23 cellular contexts compared by ENCODE assay signal in genomic region chr4:10182446-10183424, GRCh38.
A peak's percentile ranks its signal among the peaks of the same experiment; 100 is the strongest.
DNase-seq lines count a peak whose midpoint lies in the region; ATAC-seq and TF ChIP-seq lines count a peak whose summit lies in the region.
"Had no signal": no experiment of that assay in that cellular context is flagged by ENCODE, and none has a peak within 500 bp of the region (broad histone marks: within the 10 kb centered on the region; RNA-seq: fewer than 3 reads in every experiment).

No MANE protein-coding gene starts in this region.

- peaks cover 27% of the 10 kb centered on the region for H3K9me3 Mint-ChIP-seq in activated CD4-positive, alpha-beta T cell treated with anti-CD3 and anti-CD28 coated beads, Interleukin-2, amount 10 ng/mL, durations not matched to agents 24 days and 14 days
- peaks cover 5% of the 10 kb centered on the region for H3K9me3 Mint-ChIP-seq in activated CD8-positive, alpha-beta T cell treated with anti-CD3 and anti-CD28 coated beads for 36 hours

- in situ Hi-C loops in KBM-7 (cut with MboI; ENCODE audit: low pct_unique_long_range_greater_than_20kb, low sequenced_read_pairs), result no loop called here

- H3K4me3 Mint-ChIP-seq in activated CD4-positive, alpha-beta T cell treated with anti-CD3 and anti-CD28 coated beads, Interleukin-2, amount 10 ng/mL, durations not matched to agents 24 days and 14 days, result no peak overlapping the region
- H3K4me3 Mint-ChIP-seq in activated CD8-positive, alpha-beta T cell treated with anti-CD3 and anti-CD28 coated beads for 36 hours, result no peak overlapping the region

- H3K36me3 ChIP-seq in WERI-Rb-1, result no peaks in the 10 kb centered on the region
- H3K36me3 ChIP-seq: HAP-1, MG63, sigmoid colon had no signal

- intact Hi-C loops in activated CD4-positive, alpha-beta T cell treated with anti-CD3 and anti-CD28 coated beads, Interleukin-2, amount 10 ng/mL, durations not matched to agents 24 days and 14 days (cut with micrococcal nuclease), result loop anchor here (5.0 kb wide), 2 partner anchors 220 to 280 kb away; no protein-coding TSS in a partner anchor
- intact Hi-C loops in activated CD8-positive, alpha-beta T cell treated with anti-CD3 and anti-CD28 coated beads for 36 hours (cut with micrococcal nuclease), result loop anchor here (5.0 kb wide), 1 partner anchor 60 kb away; no protein-coding TSS in a partner anchor

- no peak overlapping the region for H3K27ac ChIP-seq in WERI-Rb-1
- H3K27ac ChIP-seq: C4-2B, parathyroid adenoma, sigmoid colon had no signal

- peak; percentile 27 for ATAC-seq in activated CD8-positive, alpha-beta T cell treated with anti-CD3 and anti-CD28 coated beads for 36 hours
- ATAC-seq: HepG2, SK-N-SH treated with all-trans-retinoic acid at 6 μM for 48 hours had no signal

- H3K27me3 ChIP-seq in WERI-Rb-1 (ENCODE audit: insufficient read depth, low read depth, severe bottlenecking), result no peaks in the 10 kb centered on the region
- H3K27me3 ChIP-seq: MG63, sigmoid colon had no signal

- DNase-seq in activated CD4-positive, alpha-beta T cell treated with anti-CD3 and anti-CD28 coated beads, Interleukin-2, amount 10 ng/mL, durations not matched to agents 24 days and 14 days, result peak; percentile 66
- DNase-seq in activated CD4-positive, alpha-beta T cell treated with anti-CD3 and anti-CD28 coated beads for 1 hour, result no peak
- DNase-seq in KBM-7, result peak; percentile 48
- peak; percentile 66 for DNase-seq in activated CD8-positive, alpha-beta T cell treated with anti-CD3 and anti-CD28 coated beads for 36 hours
- peak; percentile 32 for DNase-seq in stimulated activated CD8-positive, alpha-beta memory T cell treated with anti-CD3 and anti-CD28 coated beads, Interleukin-4, amount 100 ng/mL, for 48 hours
- DNase-seq in WERI-Rb-1, result no peak
- no peak for DNase-seq in T-helper 9 cell
- DNase-seq in NCI-H345 (lab: John Stamatoyannopoulos, UW), result no peak
- DNase-seq: ACHN; activated effector memory CD4-positive, alpha-beta T cell treated with anti-CD3 and anti-CD28 coated beads, Interleukin-2, amount 50 U/mL, for 16 hours; anterior cingulate cortex; caudate nucleus; kidney; MG63; NCI-H187 treated with DMSO at 0.1 percent for 48 hours; NCI-H446 treated with DMSO at 0.1 percent for 48 hours; RPMI8226; sigmoid colon had no signal

- H3K27me3 Mint-ChIP-seq in activated CD4-positive, alpha-beta T cell treated with anti-CD3 and anti-CD28 coated beads, Interleukin-2, amount 10 ng/mL, durations not matched to agents 24 days and 14 days, result no peaks in the 10 kb centered on the region
- no peaks in the 10 kb centered on the region for H3K27me3 Mint-ChIP-seq in activated CD8-positive, alpha-beta T cell treated with anti-CD3 and anti-CD28 coated beads for 36 hours

- CTCF ChIA-PET in activated CD8-positive, alpha-beta T cell treated with anti-CD3 and anti-CD28 coated beads for 36 hours (lab: Charles Lee), result no interaction called here

- TF ChIP-seq CTCF in activated CD8-positive, alpha-beta T cell treated with anti-CD3 and anti-CD28 coated beads for 36 hours (IDR thresholded peaks at IDR 0.05), result no peak
- TF ChIP-seq CTCF in WERI-Rb-1 (IDR thresholded peaks at IDR 0.05; ENCODE audit: low read depth, low read length), result no peak

- H3K4me3 ChIP-seq in WERI-Rb-1 (ENCODE audit: low read depth, low read length), result no peak overlapping the region
- H3K4me3 ChIP-seq: HAP-1, MG63, sigmoid colon had no signal

- H3K4me1 Mint-ChIP-seq in activated CD4-positive, alpha-beta T cell treated with anti-CD3 and anti-CD28 coated beads, Interleukin-2, amount 10 ng/mL, durations not matched to agents 24 days and 14 days, result peaks cover 36% of the 10 kb centered on the region
- H3K4me1 Mint-ChIP-seq in activated CD8-positive, alpha-beta T cell treated with anti-CD3 and anti-CD28 coated beads for 36 hours (ENCODE audit: low read depth), result peaks cover 32% of the 10 kb centered on the region

- no peaks in the 10 kb centered on the region for H3K9me3 ChIP-seq in WERI-Rb-1 (ENCODE audit: severe bottlenecking)
- H3K9me3 ChIP-seq: HAP-1, MG63, sigmoid colon had no signal

- H3K36me3 Mint-ChIP-seq in activated CD4-positive, alpha-beta T cell treated with anti-CD3 and anti-CD28 coated beads, Interleukin-2, amount 10 ng/mL, durations not matched to agents 24 days and 14 days (ENCODE audit: low read depth), result peaks cover 6% of the 10 kb centered on the region
- peaks cover 4% of the 10 kb centered on the region for H3K36me3 Mint-ChIP-seq in activated CD8-positive, alpha-beta T cell treated with anti-CD3 and anti-CD28 coated beads for 36 hours (ENCODE audit: low read depth)

- POLR2A ChIA-PET in activated CD8-positive, alpha-beta T cell treated with anti-CD3 and anti-CD28 coated beads for 36 hours (lab: Charles Lee), result interaction anchor here (0.8 to 2.3 kb wide), 4 partner anchors 7 to 81 kb away, joined by 3 to 11 read pairs (median 3); no protein-coding TSS in a partner anchor

- peak overlapping the region; percentile 29 for H3K27ac Mint-ChIP-seq in activated CD4-positive, alpha-beta T cell treated with anti-CD3 and anti-CD28 coated beads, Interleukin-2, amount 10 ng/mL, durations not matched to agents 24 days and 14 days
- no peak overlapping the region for H3K27ac Mint-ChIP-seq in activated CD8-positive, alpha-beta T cell treated with anti-CD3 and anti-CD28 coated beads for 36 hours

Comparison
In these comparisons a context has a peak if more than half of its experiments do, and no peak if none do; other contexts are left out.
1. DNase-seq: peak in activated CD4-positive, alpha-beta T cell treated with anti-CD3 and anti-CD28 coated beads, Interleukin-2, amount 10 ng/mL, durations not matched to agents 24 days and 14 days (single experiment), KBM-7 (single experiment), activated CD8-positive, alpha-beta T cell treated with anti-CD3 and anti-CD28 coated beads for 36 hours (single experiment) and stimulated activated CD8-positive, alpha-beta memory T cell treated with anti-CD3 and anti-CD28 coated beads, Interleukin-4, amount 100 ng/mL, for 48 hours (single experiment); none in activated CD4-positive, alpha-beta T cell treated with anti-CD3 and anti-CD28 coated beads for 1 hour (single experiment), WERI-Rb-1 (single experiment), T-helper 9 cell (single experiment) and NCI-H345 (single experiment).